Comparison of ENCODE assay signal across 17 cellular contexts in the genomic region with DNA sequence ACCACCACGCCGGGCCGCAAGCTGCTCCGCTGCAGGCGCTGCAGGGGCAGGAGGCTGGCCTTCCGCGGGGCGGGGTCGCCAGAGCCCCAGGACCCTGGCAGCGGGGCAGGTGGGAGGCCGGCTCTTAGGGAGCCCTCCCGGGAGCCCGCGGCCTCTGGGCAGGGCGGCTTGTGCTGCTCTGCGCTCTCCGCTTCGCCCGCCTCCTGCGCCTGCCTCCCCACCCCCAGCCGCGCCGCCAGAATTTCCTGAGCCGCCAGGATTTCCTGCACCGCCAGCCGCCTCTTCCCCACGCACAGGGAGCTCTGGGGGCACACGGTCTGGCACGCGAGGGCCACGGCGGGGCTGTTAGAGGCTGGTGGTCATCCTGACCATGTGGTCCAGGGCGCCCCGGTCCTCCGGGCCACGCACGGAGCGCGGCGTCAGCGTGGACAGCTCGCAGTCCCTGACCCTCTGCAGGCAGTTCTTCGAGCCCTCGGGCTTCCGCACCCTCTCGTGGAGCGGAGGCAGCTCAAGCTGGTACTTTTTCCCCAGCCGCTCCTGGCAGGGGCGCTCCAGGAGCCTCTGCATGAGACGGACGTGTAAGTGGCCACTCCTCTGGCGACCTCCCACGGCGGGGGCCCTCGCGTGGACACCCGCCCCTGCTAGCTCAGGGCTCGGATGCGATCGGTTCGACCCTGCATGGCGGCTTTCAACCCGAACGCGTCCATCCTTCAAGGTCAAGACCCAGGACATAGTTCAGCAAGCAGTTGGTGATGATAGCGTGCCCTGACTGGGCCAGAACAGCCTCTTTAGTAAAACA. TPM values are rescaled to one million over a fixed set of nuclear protein-coding genes. Genes with fewer than 3 reads are reported as not detected.
DNase-seq lines count a peak whose midpoint lies in the region; ATAC-seq and TF ChIP-seq lines count a peak whose summit lies in the region.
"Not testable (repeated sequence)": the region's sequence is repeated elsewhere in the genome, so short reads cannot be mapped to it uniquely, and the experiment has no call there.
"Had no signal": no experiment of that assay in that cellular context is flagged by ENCODE, and none has a peak within 500 bp of the region (broad histone marks: within the 10 kb centered on the region; RNA-seq: fewer than 3 reads in every experiment).

No MANE protein-coding gene starts in this region.

- not testable (repeated sequence) for H3K9me3 Mint-ChIP-seq in activated naive CD8-positive, alpha-beta T cell treated with anti-CD3 and anti-CD28 coated beads for 36 hours

- not testable (repeated sequence) for H3K27me3 Mint-ChIP-seq in activated naive CD8-positive, alpha-beta T cell treated with anti-CD3 and anti-CD28 coated beads for 36 hours

- H3K27ac ChIP-seq in coronary artery; parathyroid adenoma; aorta (ENCODE audit: low read depth in 1 of 2, low read length in 2 of 2): not testable (repeated sequence)

- ATAC-seq in aorta (ENCODE audit: low FRiP score) = not testable (repeated sequence)

- H2AFZ ChIP-seq in parathyroid adenoma = peak overlapping the region; percentile 50

- not testable (repeated sequence) for H3K4me1 ChIP-seq in parathyroid adenoma; aorta (ENCODE audit: control insufficient read depth in 1 of 2, insufficient read depth in 2 of 2, low read length in 2 of 2)

- not testable (repeated sequence) for TF ChIP-seq CTCF in coronary artery (IDR thresholded peaks at IDR 0.05); parathyroid adenoma (IDR thresholded peaks at IDR 0.05)

- H3K9me3 ChIP-seq in MG63; parathyroid adenoma (ENCODE audit: control insufficient read depth, low read length); aorta (ENCODE audit: control insufficient read depth, low read length): not testable (repeated sequence)

- not testable (repeated sequence) for H3K4me2 ChIP-seq in parathyroid adenoma (ENCODE audit: low read length)

- DNase-seq in MG63 = peak; percentile 30
- peak; percentile 4 for DNase-seq in activated naive CD8-positive, alpha-beta T cell treated with anti-CD3 and anti-CD28 coated beads for 36 hours
- peak; percentile 53 for DNase-seq in coronary artery (ENCODE audit: low spot score)
- peak; percentile 1 for DNase-seq in glomerular visceral epithelial cell (ENCODE audit: extremely low spot score)
- peak; percentile 48 for DNase-seq in islet precursor cell
- peak; percentile 17 for DNase-seq in stimulated activated CD4-positive, alpha-beta T cell treated with anti-CD3 and anti-CD28 coated beads, Interleukin-15, amount 100 ng/mL, for 24 hours
- DNase-seq in aorta = peak; percentile 44 to 70

- H3K9ac ChIP-seq in parathyroid adenoma = not testable (repeated sequence)

- intact Hi-C loops in aorta (cut with DNase I) = not testable (repeated sequence)

- not testable (repeated sequence) for H3K4me1 Mint-ChIP-seq in activated naive CD8-positive, alpha-beta T cell treated with anti-CD3 and anti-CD28 coated beads for 36 hours

- H3K27me3 ChIP-seq in MG63; parathyroid adenoma (ENCODE audit: control insufficient read depth, insufficient read depth, low read length); aorta (ENCODE audit: control insufficient read depth in 1 of 2, insufficient read depth in 2 of 2, low read length in 1 of 2): not testable (repeated sequence)

- 2 to 4% methylated on average over 13 to 40 of the region's 66 CpGs for WGBS in aorta, 2 donors

- not testable (repeated sequence) for H3K79me2 ChIP-seq in parathyroid adenoma

- not testable (repeated sequence) for H3K36me3 ChIP-seq in MG63; parathyroid adenoma (ENCODE audit: control insufficient read depth, insufficient read depth, low read length); aorta (ENCODE audit: control insufficient read depth in 1 of 2, insufficient read depth in 2 of 2, low read length in 1 of 2)

- H3K36me3 Mint-ChIP-seq in activated naive CD8-positive, alpha-beta T cell treated with anti-CD3 and anti-CD28 coated beads for 36 hours = not testable (repeated sequence)

- not testable (repeated sequence) for H3K4me3 ChIP-seq in MG63; parathyroid adenoma (ENCODE audit: low read depth, low read length); aorta (ENCODE audit: low read length in 2 of 2)
- peak overlapping the region; percentile 58 for H3K4me3 ChIP-seq in coronary artery

- not testable (repeated sequence) for H3K4me3 Mint-ChIP-seq in activated naive CD8-positive, alpha-beta T cell treated with anti-CD3 and anti-CD28 coated beads for 36 hours

- H3K27ac Mint-ChIP-seq in activated naive CD8-positive, alpha-beta T cell treated with anti-CD3 and anti-CD28 coated beads for 36 hours = not testable (repeated sequence)

RNA-seq across cellular contexts. Expression of a gene that starts 14.2 kb away (rescaled TPM):
- not detected in 2 replicates for total RNA-seq in MG63 (2014; rRNA removed; shearing (Covaris generic); ENCODE audit: low replicate concordance)
- not detected for total RNA-seq in activated naive CD8-positive, alpha-beta T cell treated with anti-CD3 and anti-CD28 coated beads for 36 hours
- not detected for total RNA-seq in aorta
- polyA plus RNA-seq in aorta = not detected
- total RNA-seq: activated CD4-positive, alpha-beta memory T cell treated with anti-CD3 and anti-CD28 coated beads for 36 hours; CD4-positive, alpha-beta T cell; esophagus mucosa; mesothelial cell of epicardium; natural killer cell treated with Interleukin-12 subunit alpha and Interleukin-12 subunit beta and Interleukin-15 and Interleukin-18, amount 100 ng/mL, for 72 hours; osteoblast; SJCRH30; temporal lobe had no signal
- polyA plus RNA-seq: small intestine had no signal

RNA-seq across cellular contexts. Expression of a gene that starts 55.7 kb away (rescaled TPM):
- total RNA-seq in MG63 (2014; rRNA removed; shearing (Covaris generic); ENCODE audit: low replicate concordance) = not detected in 2 replicates
- total RNA-seq in activated naive CD8-positive, alpha-beta T cell treated with anti-CD3 and anti-CD28 coated beads for 36 hours = not detected
- not detected for total RNA-seq in aorta
- not detected for polyA plus RNA-seq in aorta
- total RNA-seq: activated CD4-positive, alpha-beta memory T cell treated with anti-CD3 and anti-CD28 coated beads for 36 hours; CD4-positive, alpha-beta T cell; esophagus mucosa; mesothelial cell of epicardium; natural killer cell treated with Interleukin-12 subunit alpha and Interleukin-12 subunit beta and Interleukin-15 and Interleukin-18, amount 100 ng/mL, for 72 hours; osteoblast; SJCRH30; temporal lobe had no signal
- polyA plus RNA-seq: small intestine had no signal

RNA-seq across cellular contexts. Expression of a gene that starts 57.9 kb away (rescaled TPM):
- total RNA-seq in MG63 (2014; rRNA removed; shearing (Covaris generic); ENCODE audit: low replicate concordance) = not detected in 2 replicates
- total RNA-seq in activated naive CD8-positive, alpha-beta T cell treated with anti-CD3 and anti-CD28 coated beads for 36 hours = not detected
- not detected for total RNA-seq in aorta
- not detected for polyA plus RNA-seq in aorta
- total RNA-seq: activated CD4-positive, alpha-beta memory T cell treated with anti-CD3 and anti-CD28 coated beads for 36 hours; CD4-positive, alpha-beta T cell; esophagus mucosa; mesothelial cell of epicardium; natural killer cell treated with Interleukin-12 subunit alpha and Interleukin-12 subunit beta and Interleukin-15 and Interleukin-18, amount 100 ng/mL, for 72 hours; osteoblast; SJCRH30; temporal lobe had no signal
- polyA plus RNA-seq: small intestine had no signal

RNA-seq across cellular contexts. Expression of a gene that starts 59.8 kb away (rescaled TPM):
- not detected in 2 replicates for total RNA-seq in MG63 (2014; rRNA removed; shearing (Covaris generic); ENCODE audit: low replicate concordance)
- total RNA-seq in activated naive CD8-positive, alpha-beta T cell treated with anti-CD3 and anti-CD28 coated beads for 36 hours = not detected
- not detected for total RNA-seq in aorta
- polyA plus RNA-seq in aorta = not detected
- total RNA-seq: activated CD4-positive, alpha-beta memory T cell treated with anti-CD3 and anti-CD28 coated beads for 36 hours; CD4-positive, alpha-beta T cell; esophagus mucosa; mesothelial cell of epicardium; natural killer cell treated with Interleukin-12 subunit alpha and Interleukin-12 subunit beta and Interleukin-15 and Interleukin-18, amount 100 ng/mL, for 72 hours; osteoblast; SJCRH30; temporal lobe had no signal
- polyA plus RNA-seq: small intestine had no signal

Comparison
In these comparisons a context has a peak if more than half of its experiments do, and no peak if none do; other contexts are left out.
1. DNase-seq: peak in every context shown above with its lines; median percentile 57 in aorta; 53 in coronary artery; 48 in islet precursor cell; 30 in MG63; 17 in stimulated activated CD4-positive, alpha-beta T cell treated with anti-CD3 and anti-CD28 coated beads, Interleukin-15, amount 100 ng/mL, for 24 hours; 4 in activated naive CD8-positive, alpha-beta T cell treated with anti-CD3 and anti-CD28 coated beads for 36 hours; 1 in glomerular visceral epithelial cell.